In the genomic region with DNA sequence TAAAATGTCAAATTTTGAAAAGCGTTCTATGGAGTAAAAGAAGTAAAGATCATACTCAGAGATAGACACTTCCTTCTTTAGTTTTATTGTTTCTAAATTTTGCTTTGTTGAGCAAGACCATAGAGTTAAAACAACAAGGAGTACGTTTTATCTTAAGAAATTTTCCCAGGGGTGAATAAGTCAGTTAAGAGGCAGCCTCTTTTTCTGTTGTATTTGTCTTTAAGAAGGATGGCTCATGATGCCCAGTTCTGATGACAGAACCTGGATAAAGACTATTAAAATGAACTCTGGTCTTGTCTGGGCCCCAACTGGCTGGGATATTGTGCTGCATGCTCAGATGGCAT, we compare ENCODE assay signal across 16 cellular contexts. TPM values are rescaled to one million over a fixed set of nuclear protein-coding genes. Genes with fewer than 3 reads are reported as not detected.
A peak's percentile ranks its signal among the peaks of the same experiment; 100 is the strongest.
DNase-seq lines count a peak whose midpoint lies in the region; ATAC-seq and TF ChIP-seq lines count a peak whose summit lies in the region.
"Had no signal": no experiment of that assay in that cellular context is flagged by ENCODE, and none has a peak within 500 bp of the region (broad histone marks: within the 10 kb centered on the region; RNA-seq: fewer than 3 reads in every experiment).

No MANE protein-coding gene starts in this region.

- H3K4me3 Mint-ChIP-seq in T-helper 2 cell treated with Interferon-gamma antibody and Interleukin-4, amounts not matched to agents 5 μg/mL and 100 μg/mL, for 36 hours = peak overlapping the region; percentile 42
- H3K4me3 Mint-ChIP-seq in activated B cell treated with CpG ODN at 0.5 μM for 24 hours = peak overlapping the region; percentile 30

- intact Hi-C loops in activated B cell treated with CpG ODN at 0.5 μM for 24 hours (cut with micrococcal nuclease) (no loop called here), head of caudate nucleus (cut with DNase I) (no loop called here)

- no peak for ATAC-seq in activated B cell treated with CpG ODN at 0.5 μM for 24 hours (ENCODE audit: low read depth)

- POLR2A ChIA-PET in activated B cell treated with CpG ODN at 0.5 μM for 24 hours (lab: Charles Lee) = no interaction called here

- H3K9me3 ChIP-seq in HUES6 (ENCODE audit: control insufficient read depth, insufficient read depth, low read depth, low read length) = peaks cover 13% of the 10 kb centered on the region; the same call in 1 of the 2 replicates

- peaks cover 18% of the 10 kb centered on the region for H3K9me3 Mint-ChIP-seq in T-helper 2 cell treated with Interferon-gamma antibody and Interleukin-4, amounts not matched to agents 5 μg/mL and 100 μg/mL, for 36 hours
- peaks cover 2% of the 10 kb centered on the region for H3K9me3 Mint-ChIP-seq in activated B cell treated with CpG ODN at 0.5 μM for 24 hours

- H3K27ac ChIP-seq in HUES6 (ENCODE audit: low read depth, low read length) = peak overlapping the region; percentile 53; the same call in 1 of the 2 replicates
- H3K27ac ChIP-seq: dorsolateral prefrontal cortex, parathyroid adenoma, RWPE1 had no signal

- H3K4me3 ChIP-seq in HUES6 (ENCODE audit: low read depth, low read length) = no peak overlapping the region
- H3K4me3 ChIP-seq: dorsolateral prefrontal cortex had no signal

- no peaks in the 10 kb centered on the region for H3K36me3 ChIP-seq in HUES6 (ENCODE audit: control insufficient read depth, insufficient read depth, low read length)

- peaks cover 57% of the 10 kb centered on the region for H3K4me1 Mint-ChIP-seq in T-helper 2 cell treated with Interferon-gamma antibody and Interleukin-4, amounts not matched to agents 5 μg/mL and 100 μg/mL, for 36 hours (ENCODE audit: low read depth)
- peaks cover 83% of the 10 kb centered on the region for H3K4me1 Mint-ChIP-seq in activated B cell treated with CpG ODN at 0.5 μM for 24 hours

- no peak for TF ChIP-seq CTCF in activated B cell treated with CpG ODN at 0.5 μM for 24 hours (IDR thresholded peaks at IDR 0.05)

- H3K27me3 ChIP-seq in HUES6 (ENCODE audit: control insufficient read depth, insufficient read depth, low read length) = no peaks in the 10 kb centered on the region

- no peak for DNase-seq in T-helper 2 cell treated with Interferon-gamma antibody and Interleukin-4, amounts not matched to agents 5 μg/mL and 100 μg/mL, for 36 hours (ENCODE audit: low spot score)
- no peak for DNase-seq in T-helper 2 cell
- DNase-seq in activated B cell treated with CpG ODN at 0.5 μM for 24 hours = no peak
- DNase-seq in iris pigment epithelial cell (ENCODE audit: low read depth) = peak; percentile 70
- DNase-seq in head of caudate nucleus = no peak
- DNase-seq in H4 (ENCODE audit: low spot score) = no peak
- DNase-seq in DMS53 (lab: John Stamatoyannopoulos, UW) = no peak
- DNase-seq: 8988T; dorsolateral prefrontal cortex; NCI-H1105 treated with DMSO at 0.1 percent for 48 hours; stimulated activated CD4-positive, alpha-beta T cell treated with anti-CD3 and anti-CD28 coated beads, Interleukin-12 subunit alpha, Interleukin-12 subunit beta, amount 100 ng/mL, for 4 hours; T1000 had no signal

- H3K27ac Mint-ChIP-seq in T-helper 2 cell treated with Interferon-gamma antibody and Interleukin-4, amounts not matched to agents 5 μg/mL and 100 μg/mL, for 36 hours = peak overlapping the region; percentile 87
- H3K27ac Mint-ChIP-seq in activated B cell treated with CpG ODN at 0.5 μM for 24 hours = peak overlapping the region; percentile 46

- peaks cover 35% of the 10 kb centered on the region for H3K4me1 ChIP-seq in HUES6 (ENCODE audit: control insufficient read depth, insufficient read depth, low read length)
- H3K4me1 ChIP-seq: parathyroid adenoma had no signal

- no peak overlapping the region for H3K9ac ChIP-seq in HUES6 (ENCODE audit: low read length)
- H3K9ac ChIP-seq: parathyroid adenoma had no signal

- no peaks in the 10 kb centered on the region for H3K27me3 Mint-ChIP-seq in T-helper 2 cell treated with Interferon-gamma antibody and Interleukin-4, amounts not matched to agents 5 μg/mL and 100 μg/mL, for 36 hours (ENCODE audit: low read depth)
- H3K27me3 Mint-ChIP-seq in activated B cell treated with CpG ODN at 0.5 μM for 24 hours = no peaks in the 10 kb centered on the region

- CTCF ChIA-PET in activated B cell treated with CpG ODN at 0.5 μM for 24 hours (lab: Charles Lee) = no interaction called here

- peaks cover 27% of the 10 kb centered on the region for H3K36me3 Mint-ChIP-seq in T-helper 2 cell treated with Interferon-gamma antibody and Interleukin-4, amounts not matched to agents 5 μg/mL and 100 μg/mL, for 36 hours (ENCODE audit: low read depth)
- peaks cover 6% of the 10 kb centered on the region for H3K36me3 Mint-ChIP-seq in activated B cell treated with CpG ODN at 0.5 μM for 24 hours (ENCODE audit: low read depth)

RNA-seq across cellular contexts. Expression of a gene that starts 10.6 kb away (rescaled TPM):
- 85.7 and 91.7 TPM in 2 replicates for total RNA-seq in activated B cell treated with CpG ODN at 0.5 μM for 24 hours
- total RNA-seq in H4 (2014; rRNA removed; shearing (Covaris generic)) = not detected in 2 replicates
- total RNA-seq: NCI-H460 had no signal

RNA-seq across cellular contexts. Expression of a gene that starts 54.2 kb away (rescaled TPM):
- total RNA-seq in activated B cell treated with CpG ODN at 0.5 μM for 24 hours = 200 and 202 TPM in 2 replicates
- total RNA-seq in H4 (2014; rRNA removed; shearing (Covaris generic)) = not detected in 2 replicates
- total RNA-seq: NCI-H460 had no signal

Comparison
In these comparisons a context has a peak if more than half of its experiments do, and no peak if none do; other contexts are left out.
1. RNA of a gene that starts 10.6 kb away (total RNA-seq): 85.7 to 91.7 TPM in activated B cell treated with CpG ODN at 0.5 μM for 24 hours; not detected in H4; every median in the first group is over 10 times any median in the second.
2. RNA of a gene that starts 54.2 kb away (total RNA-seq): 200 to 202 TPM in activated B cell treated with CpG ODN at 0.5 μM for 24 hours; not detected in H4; every median in the first group is over 100 times any median in the second.